ENCODE assay signal across 18 cellular contexts in genomic region chr4:46594658-46595057, GRCh38.
"Had no signal": no experiment of that assay in that cellular context is flagged by ENCODE, and none has a peak within 500 bp of the region (broad histone marks: within the 10 kb centered on the region; RNA-seq: fewer than 3 reads in every experiment).

No MANE protein-coding gene starts in this region.

- H3K27me3 ChIP-seq: esophagus squamous epithelium, gastroesophageal sphincter, pancreas, stomach had no signal

- H3K36me3 ChIP-seq: esophagus squamous epithelium, gastroesophageal sphincter, pancreas, stomach had no signal

- H3K4me1 ChIP-seq: esophagus squamous epithelium, gastroesophageal sphincter, pancreas, stomach had no signal

- DNase-seq: dermis blood vessel endothelial cell; esophagus squamous epithelium; foreskin fibroblast; glutamatergic neuron; left ventricle myocardium superior; mesenchymal stem cell; midbrain; naive B cell; occipital lobe; pancreas; right cardiac atrium; small intestine; stimulated activated CD4-positive, alpha-beta T cell treated with anti-CD3 and anti-CD28 coated beads, Interleukin-12 subunit alpha, Interleukin-12 subunit beta, amount 100 ng/mL, for 4 hours; stimulated activated naive CD4-positive, alpha-beta T cell; stomach; substantia nigra had no signal

- H3K9me3 ChIP-seq: esophagus squamous epithelium, gastroesophageal sphincter, pancreas, stomach had no signal

- H3K27ac ChIP-seq: esophagus squamous epithelium, gastroesophageal sphincter, pancreas, stomach had no signal

- H3K4me3 ChIP-seq: esophagus squamous epithelium, gastroesophageal sphincter, lung, pancreas, stomach had no signal
